8 cellular contexts compared by ENCODE assay signal in the genomic region with DNA sequence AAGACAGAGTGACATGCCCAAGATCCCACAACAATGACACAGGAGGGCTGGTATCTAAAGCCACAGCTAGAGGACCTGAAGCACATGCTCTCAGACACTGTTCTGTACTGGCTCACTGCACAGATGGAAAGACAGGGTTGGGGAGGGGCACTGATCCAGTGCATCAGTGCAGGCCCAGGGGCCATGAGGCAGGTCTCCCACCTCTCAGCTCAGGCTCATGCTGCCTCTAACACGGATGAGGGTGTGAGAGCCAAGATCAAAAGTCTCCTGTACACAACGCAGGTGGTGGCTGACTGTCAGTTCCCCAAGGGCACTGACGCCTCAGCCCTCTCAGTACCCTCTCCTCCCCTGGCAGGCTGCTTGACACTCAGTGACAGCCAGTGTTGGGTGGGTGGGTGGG. TPM values are rescaled to one million over a fixed set of nuclear protein-coding genes. Genes with fewer than 3 reads are reported as not detected.
A peak's percentile ranks its signal among the peaks of the same experiment; 100 is the strongest.
DNase-seq lines count a peak whose midpoint lies in the region; ATAC-seq, FAIRE-seq and TF ChIP-seq lines count a peak whose summit lies in the region.

No MANE protein-coding gene starts in this region.

- peak in 33 of 34 experiments; percentile 43 to 89 (median 74) for DNase-seq in T-cell
- DNase-seq in mammary epithelial cell: no peak
- no peak for DNase-seq in GM19240 (ENCODE audit: insufficient read length, low spot score)
- DNase-seq in kidney: no peak
- DNase-seq in KG1 (lab: John Stamatoyannopoulos, UW): no peak

- WGBS in mammary epithelial cell (ENCODE audit: low coverage, missing lambda C conversion rate): 20% methylated on average over 3 of the region's 3 CpGs

- no peaks in the 10 kb centered on the region for H3K9me3 Mint-ChIP-seq in T-cell

- H3K27me3 Mint-ChIP-seq in T-cell: no peaks in the 10 kb centered on the region

- peaks cover 77% of the 10 kb centered on the region for H3K79me2 ChIP-seq in mammary epithelial cell (ENCODE audit: insufficient read depth, low read length)

- H4K20me1 ChIP-seq in mammary epithelial cell (ENCODE audit: insufficient read depth, low read length): no peaks in the 10 kb centered on the region

- peak overlapping the region; percentile 47 for H2AFZ ChIP-seq in mammary epithelial cell (ENCODE audit: low read depth, low read length)

- H3K36me3 Mint-ChIP-seq in T-cell: peaks cover 7% of the 10 kb centered on the region

- H3K9me3 ChIP-seq in mammary epithelial cell (replicated peaks; ENCODE audit: insufficient read depth, low read length) (no peaks in the 10 kb centered on the region), kidney (ENCODE audit: control insufficient read depth in 1 of 2, low read length in 2 of 2) (no peaks in the 10 kb centered on the region)

- TF ChIP-seq CTCF in mammary epithelial cell (conservative IDR thresholded peaks at IDR 0.05 in 1 of 2, IDR thresholded peaks at IDR 0.05 in 1 of 2; ENCODE audit: extremely low read depth in 1 of 2, insufficient read depth in 1 of 2, low read depth in 1 of 2, low read length in 2 of 2) (no peak), kidney (IDR thresholded peaks at IDR 0.05; ENCODE audit: borderline replicate concordance, extremely low read depth, insufficient read depth) (no peak)

- CTCF ChIA-PET in T-cell (lab: Charles Lee): interaction anchor here in 1 of 2 donors (1.2 to 2.4 kb wide), 5 partner anchors 9 to 60 kb away, joined by 4 to 14 read pairs (median 6); partner anchors contain the start of gene RAPGEF1
- CTCF ChIA-PET in mammary epithelial cell (lab: Charles Lee; ENCODE audit: low non-redundant PET): no interaction called here

- H3K4me1 ChIP-seq in mammary epithelial cell (ENCODE audit: insufficient read depth, low read length) (peaks cover 65% of the 10 kb centered on the region), kidney (ENCODE audit: control insufficient read depth in 1 of 2, insufficient read depth in 1 of 2, low read depth in 1 of 2, low read length in 2 of 2) (peaks cover 42 to 43% of the 10 kb centered on the region in 2 donors)

- H3K27ac ChIP-seq in mammary epithelial cell (ENCODE audit: insufficient read depth, low read depth, low read length): peak overlapping the region; percentile 80
- peak overlapping the region in 19 of 21 experiments; percentile 2 to 90 (median 72) for H3K27ac ChIP-seq in skin epidermis
- H3K27ac ChIP-seq in kidney (ENCODE audit: low read depth in 2 of 2, low read length in 2 of 2): peak overlapping the region in 1 of 2 donors; percentile 53

- H3K4me2 ChIP-seq in mammary epithelial cell (ENCODE audit: insufficient read depth, low read depth, low read length): peak overlapping the region; percentile 65

- ATAC-seq in GM19463 (IDR thresholded peaks at IDR 0.05; ENCODE audit: unreplicated experiment) (peak; percentile 40), T-cell (replicated peaks in 1 of 4) (peak; percentile 63 to 77 (median 64)), HG02852 (IDR thresholded peaks at IDR 0.05; ENCODE audit: unreplicated experiment) (no peak)

- H3K4me3 ChIP-seq in mammary epithelial cell (replicated peaks in 1 of 3; ENCODE audit: insufficient read depth in 1 of 3, low read depth in 2 of 3, low read length in 3 of 3): no peak overlapping the region
- no peak overlapping the region for H3K4me3 ChIP-seq in skin epidermis
- no peak overlapping the region for H3K4me3 ChIP-seq in kidney (ENCODE audit: low read length in 2 of 2)

- intact Hi-C loops in mammary epithelial cell (cut with micrococcal nuclease) (loop anchor here (5.0 kb wide), 2 partner anchors 52 to 72 kb away; no protein-coding TSS in a partner anchor), kidney (cut with DNase I) (no loop called here)

- BruUV-seq in mammary epithelial cell (replicated peaks; lab: Mats Ljungman, UMichigan): no TSS peak

- POLR2A ChIA-PET in T-cell (lab: Charles Lee): interaction anchor here in 1 of 2 donors (0.5 to 1.5 kb wide), 3 partner anchors 19 to 190 kb away, joined by 3 to 6 read pairs (median 4); no protein-coding TSS in a partner anchor

- no peaks in the 10 kb centered on the region for H3K36me3 ChIP-seq in mammary epithelial cell (ENCODE audit: insufficient read depth, low read length)
- no peaks in the 10 kb centered on the region for H3K36me3 ChIP-seq in kidney (ENCODE audit: control insufficient read depth in 1 of 2, insufficient read depth in 2 of 2, low read length in 2 of 2)

- H3K9ac ChIP-seq in mammary epithelial cell (ENCODE audit: insufficient read depth, low read length): peak overlapping the region; percentile 71
- peak overlapping the region in 1 of 2 donors; percentile 7 for H3K9ac ChIP-seq in kidney (ENCODE audit: low read length in 2 of 2)

- peaks cover 90 to 96% (median 92%) of the 10 kb centered on the region in 3 donors for H3K4me1 Mint-ChIP-seq in T-cell

- H3K27me3 ChIP-seq in mammary epithelial cell (ENCODE audit: insufficient read depth, low read length): no peaks in the 10 kb centered on the region

- peak overlapping the region; percentile 88 to 92 for H3K27ac Mint-ChIP-seq in T-cell

- in situ Hi-C loops in mammary epithelial cell (cut with MboI; ENCODE audit: low sequenced_read_pairs in 2 of 2): loop anchor here in 1 of 2 donors (10.0 to 25.0 kb wide), 2 partner anchors 74 to 317 kb away; no protein-coding TSS in a partner anchor

- no peak for FAIRE-seq in kidney (lab: Jason Lieb, UNC)

- peak overlapping the region; percentile 51 to 82 (median 77) for H3K4me3 Mint-ChIP-seq in T-cell

- dilution Hi-C loops in mammary epithelial cell (cut with HindIII; ENCODE audit: low sequenced_read_pairs): no loop called here

RNA-seq across cellular contexts. Expression of gene RAPGEF1, which starts 10.9 kb away (rescaled TPM):
- total RNA-seq in T-cell (100 to 1,000 TPM in 4 of 5 donors, 10 to 100 TPM in 1; 97.9 to 167 (median 139) TPM), mammary epithelial cell (10 to 100 TPM; 41.7 to 51.3 TPM), kidney (79.7 TPM)
- polyA plus RNA-seq in mammary epithelial cell (22.8 TPM), kidney (ENCODE audit: insufficient read depth, low read depth, low replicate concordance) (15.5 TPM)
- 29.1 TPM for polyA minus RNA-seq in mammary epithelial cell

Comparison
In these comparisons a context has a peak if more than half of its experiments do, and no peak if none do; other contexts are left out.
1. DNase-seq: peak in T-cell (33 of 34); none in mammary epithelial cell (single experiment), GM19240 (single experiment), kidney (single experiment) and KG1 (single experiment).